In genomic region chr17:19448341-19449268, GRCh38 we compare ENCODE assay signal across 8 cellular contexts. TPM values are rescaled to one million over a fixed set of nuclear protein-coding genes. Genes with fewer than 3 reads are reported as not detected.
DNase-seq lines count a peak whose midpoint lies in the region; ATAC-seq lines count a peak whose summit lies in the region.

No MANE protein-coding gene starts in this region.

- DNase-seq in ACHN (peak; percentile 69), NCI-H82 treated with DMSO at 0.1 percent for 48 hours (lab: John Stamatoyannopoulos, UW; ENCODE audit: unreplicated experiment) (peak; percentile 33), epidermal melanocyte (ENCODE audit: insufficient read length, low spot score) (peak; percentile 83), mucosa of gallbladder (ENCODE audit: low spot score) (peak; percentile 45), OCI-M2 (lab: John Stamatoyannopoulos, UW; ENCODE audit: unreplicated experiment) (no peak), immature natural killer cell (no peak)
- DNase-seq in activated CD4-positive, alpha-beta T cell treated with anti-CD3 and anti-CD28 coated beads for 36 hours, result no peak
- no peak for DNase-seq in activated CD4-positive, alpha-beta T cell treated with anti-CD3 and anti-CD28 coated beads, Interleukin-2, amount 50 U/mL, for 1 hour

- intact Hi-C loops in activated CD4-positive, alpha-beta T cell treated with anti-CD3 and anti-CD28 coated beads for 36 hours (cut with DNase I, micrococcal nuclease), result loop anchor here in 1 of 2 experiments (2.0 to 5.0 kb wide), 2 partner anchors 14 to 71 kb away; partner anchors contain the start of gene MAPK7

- H3K27ac Mint-ChIP-seq in immature natural killer cell, result peak overlapping the region in 1 of 6 donors; percentile 43
- H3K27ac Mint-ChIP-seq in activated CD4-positive, alpha-beta T cell treated with anti-CD3 and anti-CD28 coated beads for 36 hours, result no peak overlapping the region

- POLR2A ChIA-PET in activated CD4-positive, alpha-beta T cell treated with anti-CD3 and anti-CD28 coated beads for 36 hours (lab: Charles Lee), result no interaction called here

- no peak for ATAC-seq in activated CD4-positive, alpha-beta T cell treated with anti-CD3 and anti-CD28 coated beads for 36 hours

- in situ Hi-C loops in ACHN (cut with HindIII; ENCODE audit: low pct_ligation_motif_present, low pct_unique_long_range_greater_than_20kb, low sequenced_read_pairs), result no loop called here

- peaks cover 0 to 5% (median 0%) of the 10 kb centered on the region in 6 donors for H3K9me3 Mint-ChIP-seq in immature natural killer cell
- H3K9me3 Mint-ChIP-seq in activated CD4-positive, alpha-beta T cell treated with anti-CD3 and anti-CD28 coated beads for 36 hours (ENCODE audit: low read depth), result peaks cover 4% of the 10 kb centered on the region

- CTCF ChIA-PET in activated CD4-positive, alpha-beta T cell treated with anti-CD3 and anti-CD28 coated beads for 36 hours (lab: Charles Lee), result interaction anchor here (1.0 to 4.1 kb wide), 6 partner anchors 8 to 207 kb away, joined by 3 to 51 read pairs (median 7); partner anchors contain the start of genes B9D1 and MAPK7

- H3K4me1 Mint-ChIP-seq in immature natural killer cell, result peaks cover 3 to 6% of the 10 kb centered on the region in 2 donors
- peaks cover 3% of the 10 kb centered on the region for H3K4me1 Mint-ChIP-seq in activated CD4-positive, alpha-beta T cell treated with anti-CD3 and anti-CD28 coated beads for 36 hours

- H3K36me3 Mint-ChIP-seq in immature natural killer cell, result peaks cover 0 to 7% (median 4%) of the 10 kb centered on the region in 3 donors
- H3K36me3 Mint-ChIP-seq in activated CD4-positive, alpha-beta T cell treated with anti-CD3 and anti-CD28 coated beads for 36 hours (ENCODE audit: low read depth), result no peaks in the 10 kb centered on the region

- no peak overlapping the region for H3K4me3 Mint-ChIP-seq in immature natural killer cell
- H3K4me3 Mint-ChIP-seq in activated CD4-positive, alpha-beta T cell treated with anti-CD3 and anti-CD28 coated beads for 36 hours, result no peak overlapping the region

- H3K27me3 Mint-ChIP-seq in immature natural killer cell (ENCODE audit: low read depth in 3 of 3), result peaks cover 5 to 8% (median 5%) of the 10 kb centered on the region in 3 donors
- peaks cover 12% of the 10 kb centered on the region for H3K27me3 Mint-ChIP-seq in activated CD4-positive, alpha-beta T cell treated with anti-CD3 and anti-CD28 coated beads for 36 hours

RNA-seq across cellular contexts. Expression of gene RNF112, which starts 37.6 kb away (rescaled TPM):
- 7.3 TPM for total RNA-seq in mucosa of gallbladder
- not detected for polyA plus RNA-seq in immature natural killer cell
- under 1 TPM; 0.26 to 0.55 TPM for total RNA-seq in activated CD4-positive, alpha-beta T cell treated with anti-CD3 and anti-CD28 coated beads for 36 hours

Comparison
In these comparisons a context has a peak if more than half of its experiments do, and no peak if none do; other contexts are left out.
1. DNase-seq: peak in ACHN (single experiment), NCI-H82 treated with DMSO at 0.1 percent for 48 hours (single experiment), epidermal melanocyte (single experiment) and mucosa of gallbladder (single experiment); none in OCI-M2 (single experiment), immature natural killer cell (0 of 3), activated CD4-positive, alpha-beta T cell treated with anti-CD3 and anti-CD28 coated beads for 36 hours (single experiment) and activated CD4-positive, alpha-beta T cell treated with anti-CD3 and anti-CD28 coated beads, Interleukin-2, amount 50 U/mL, for 1 hour (single experiment).